Comparison of ENCODE assay signal across 9 cellular contexts in the genomic region with DNA sequence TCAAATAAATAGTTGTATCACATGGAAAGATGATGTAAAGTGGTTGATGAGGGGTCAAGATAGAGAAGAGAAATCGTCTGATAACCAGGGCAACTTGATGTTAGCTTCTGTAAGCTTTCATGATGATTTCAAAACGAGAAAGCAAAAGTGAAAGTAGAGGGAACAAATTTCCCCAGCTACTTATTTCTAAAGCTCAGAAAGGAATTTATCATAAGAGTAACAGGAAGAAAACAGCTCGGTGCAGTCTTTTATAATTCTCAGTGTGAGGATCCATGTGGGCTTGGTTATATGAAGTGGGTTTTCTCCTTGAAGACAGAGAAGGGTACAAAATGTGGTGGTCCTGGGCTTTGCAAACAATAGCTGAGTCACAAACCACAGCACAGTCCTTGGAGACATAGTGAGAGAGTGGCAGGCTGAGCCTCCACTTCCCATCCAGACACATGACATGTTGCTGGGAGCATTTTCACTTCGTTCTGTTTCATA. TPM values are rescaled to one million over a fixed set of nuclear protein-coding genes. Genes with fewer than 3 reads are reported as not detected.
A peak's percentile ranks its signal among the peaks of the same experiment; 100 is the strongest.
DNase-seq lines count a peak whose midpoint lies in the region; ATAC-seq, FAIRE-seq and TF ChIP-seq lines count a peak whose summit lies in the region.
"Had no signal": no experiment of that assay in that cellular context is flagged by ENCODE, and none has a peak within 500 bp of the region (broad histone marks: within the 10 kb centered on the region; RNA-seq: fewer than 3 reads in every experiment).

No MANE protein-coding gene starts in this region.

- H3K27me3 ChIP-seq in GM06990 (replicated peaks; ENCODE audit: control insufficient read depth, insufficient read depth, low read length) (no peaks in the 10 kb centered on the region; the same call in 1 of the 2 replicates), HL-60 (ENCODE audit: insufficient read depth, poor library complexity, severe bottlenecking) (no peaks in the 10 kb centered on the region), osteoblast (ENCODE audit: insufficient read depth, low read length) (no peaks in the 10 kb centered on the region)

- 0 out of 2 replicates have a peak overlapping the region, but pooled peaks have one; percentile 2 for H3K4me3 ChIP-seq in GM06990 (replicated peaks; ENCODE audit: low read depth, low read length)
- H3K4me3 ChIP-seq in HL-60 (replicated peaks; ENCODE audit: insufficient read depth, low read length), result peak overlapping the region; percentile 22
- no peak overlapping the region for H3K4me3 ChIP-seq in astrocyte of the spinal cord (ENCODE audit: low read depth, low read length)
- H3K4me3 ChIP-seq in osteoblast (ENCODE audit: insufficient read depth, low read length), result peak overlapping the region; percentile 56

- H4K20me1 ChIP-seq in osteoblast (ENCODE audit: insufficient read depth, low read length), result no peaks in the 10 kb centered on the region

- ATAC-seq in GM19438 (IDR thresholded peaks at IDR 0.05; ENCODE audit: low read depth, unreplicated experiment), result peak; percentile 69

- no peak for FAIRE-seq in RCC 7860 (lab: Jason Lieb, UNC)

- H3K4me2 ChIP-seq in osteoblast (ENCODE audit: insufficient read depth, low read length), result peak overlapping the region; percentile 57

- TF ChIP-seq CTCF in GM06990 (IDR thresholded peaks at IDR 0.05; ENCODE audit: insufficient read depth, low read length, poor library complexity, severe bottlenecking) (no peak), HL-60 (IDR thresholded peaks at IDR 0.05; ENCODE audit: insufficient read depth, low read length) (no peak), astrocyte of the spinal cord (IDR thresholded peaks at IDR 0.05; ENCODE audit: low read depth, low read length) (no peak), osteoblast (IDR thresholded peaks at IDR 0.05; ENCODE audit: extremely low read depth, low read depth, low read length) (no peak)

- peak overlapping the region; percentile 70 for H2AFZ ChIP-seq in osteoblast (ENCODE audit: low read length)

- H3K36me3 ChIP-seq in GM06990 (ENCODE audit: control insufficient read depth, insufficient read depth, low read length) (no peaks in the 10 kb centered on the region), osteoblast (ENCODE audit: insufficient read depth, low read length) (no peaks in the 10 kb centered on the region)

- no peak overlapping the region for H3K27ac ChIP-seq in HL-60 (replicated peaks)
- H3K27ac ChIP-seq in osteoblast (ENCODE audit: low read depth, low read length), result peak overlapping the region; percentile 3

- in situ Hi-C loops in astrocyte of the spinal cord (cut with HindIII; ENCODE audit: low sequenced_read_pairs), result no loop called here

- peak; percentile 29 for DNase-seq in GM06990 (ENCODE audit: extremely low read depth, insufficient read length)
- DNase-seq in HL-60 (ENCODE audit: low read depth in 1 of 2, low spot score in 1 of 2), result no peak
- DNase-seq in astrocyte of the spinal cord (ENCODE audit: low read depth, low spot score), result peak; percentile 12
- DNase-seq in osteoblast (ENCODE audit: insufficient read length, low spot score, missing footprints), result no peak
- no peak for DNase-seq in RCC 7860 (ENCODE audit: low spot score)
- DNase-seq in HUDEP-2 (lab: John Stamatoyannopoulos, UW; ENCODE audit: unreplicated experiment in 76 of 76), result no peak
- no peak for DNase-seq in NCI-H1105 (lab: John Stamatoyannopoulos, UW)

- no peaks in the 10 kb centered on the region for H3K9me3 ChIP-seq in osteoblast (ENCODE audit: low read depth, low read length)

- no peaks in the 10 kb centered on the region for H3K79me2 ChIP-seq in osteoblast (ENCODE audit: insufficient read depth, low read length)

- H3K4me1 ChIP-seq in osteoblast (ENCODE audit: insufficient read depth, low read length), result no peaks in the 10 kb centered on the region

RNA-seq across cellular contexts. Expression of a gene that starts 32.1 kb away (rescaled TPM):
- total RNA-seq in osteoblast, result not detected in 2 replicates
- total RNA-seq: T-helper 1 cell treated with Interleukin-12 subunit alpha and Interleukin-12 subunit beta and Interleukin-4 antibody, amounts not matched to agents 30 ng/mL and 1 ng/mL, for 36 hours had no signal

Comparison
In these comparisons a context has a peak if more than half of its experiments do, and no peak if none do; other contexts are left out.
1. DNase-seq: peak in GM06990 (single experiment) and astrocyte of the spinal cord (single experiment); none in HL-60 (0 of 2), osteoblast (single experiment), RCC 7860 (single experiment), HUDEP-2 (0 of 76) and NCI-H1105 (single experiment).